12 cellular contexts compared by ENCODE assay signal in genomic region chr6:5764401-5764955, GRCh38.
DNase-seq lines count a peak whose midpoint lies in the region; ATAC-seq and TF ChIP-seq lines count a peak whose summit lies in the region.
"Had no signal": no experiment of that assay in that cellular context is flagged by ENCODE, and none has a peak within 500 bp of the region (broad histone marks: within the 10 kb centered on the region; RNA-seq: fewer than 3 reads in every experiment).

No MANE protein-coding gene starts in this region.

- ATAC-seq in HG02885 (IDR thresholded peaks at IDR 0.05; ENCODE audit: poor library complexity, unreplicated experiment) (peak; percentile 64), GM18519 (IDR thresholded peaks at IDR 0.05; ENCODE audit: low FRiP score, unreplicated experiment) (no peak)
- ATAC-seq in effector memory CD8-positive, alpha-beta T cell (replicated peaks): no peak
- ATAC-seq: left lobe of liver had no signal

- H3K9me3 Mint-ChIP-seq in nephron: peaks cover 14% of the 10 kb centered on the region
- no peaks in the 10 kb centered on the region for H3K9me3 Mint-ChIP-seq in effector memory CD8-positive, alpha-beta T cell

- H3K27ac Mint-ChIP-seq in nephron: peak overlapping the region; percentile 38 to 76 (median 71)
- no peak overlapping the region for H3K27ac Mint-ChIP-seq in effector memory CD8-positive, alpha-beta T cell

- in situ Hi-C loops in G401 (cut with HindIII; ENCODE audit: low sequenced_read_pairs): no loop called here

- peaks cover 62% of the 10 kb centered on the region for H3K4me1 Mint-ChIP-seq in nephron
- H3K4me1 Mint-ChIP-seq in effector memory CD8-positive, alpha-beta T cell (ENCODE audit: low read depth in 2 of 2): peaks cover 0 to 6% of the 10 kb centered on the region in 2 donors

- peak overlapping the region in 1 of 3 experiments; percentile 55 for H3K4me3 Mint-ChIP-seq in nephron
- no peak overlapping the region for H3K4me3 Mint-ChIP-seq in effector memory CD8-positive, alpha-beta T cell

- peak; percentile 85 for DNase-seq in G401 (ENCODE audit: low spot score)
- no peak for DNase-seq in NCI-H510A (lab: John Stamatoyannopoulos, UW)
- no peak for DNase-seq in NOMO-1 treated with dmso at 0.1 percent for 144 hours (lab: John Stamatoyannopoulos, UW; ENCODE audit: unreplicated experiment)
- DNase-seq in effector memory CD8-positive, alpha-beta T cell: no peak
- DNase-seq: DND-41 had no signal

- TF ChIP-seq CTCF in nephron (IDR thresholded peaks at IDR 0.05; ENCODE audit: unreplicated experiment in 3 of 3): no peak

- no peaks in the 10 kb centered on the region for H3K27me3 Mint-ChIP-seq in nephron (ENCODE audit: low read depth)
- no peaks in the 10 kb centered on the region for H3K27me3 Mint-ChIP-seq in effector memory CD8-positive, alpha-beta T cell

- H3K36me3 Mint-ChIP-seq in nephron (ENCODE audit: low read depth): peaks cover 7% of the 10 kb centered on the region
- no peaks in the 10 kb centered on the region for H3K36me3 Mint-ChIP-seq in effector memory CD8-positive, alpha-beta T cell (ENCODE audit: insufficient read depth)

- H3K27ac ChIP-seq in cingulate gyrus (ENCODE audit: low read depth, low read length): peak overlapping the region; percentile 22
- H3K27ac ChIP-seq: cardiac muscle cell, VCaP had no signal

Comparison
In these comparisons a context has a peak if more than half of its experiments do, and no peak if none do; other contexts are left out.
1. H3K27ac Mint-ChIP-seq: peak in nephron (3 of 3); none in effector memory CD8-positive, alpha-beta T cell (0 of 2).